ENCODE assay signal across 33 cellular contexts in the genomic region with DNA sequence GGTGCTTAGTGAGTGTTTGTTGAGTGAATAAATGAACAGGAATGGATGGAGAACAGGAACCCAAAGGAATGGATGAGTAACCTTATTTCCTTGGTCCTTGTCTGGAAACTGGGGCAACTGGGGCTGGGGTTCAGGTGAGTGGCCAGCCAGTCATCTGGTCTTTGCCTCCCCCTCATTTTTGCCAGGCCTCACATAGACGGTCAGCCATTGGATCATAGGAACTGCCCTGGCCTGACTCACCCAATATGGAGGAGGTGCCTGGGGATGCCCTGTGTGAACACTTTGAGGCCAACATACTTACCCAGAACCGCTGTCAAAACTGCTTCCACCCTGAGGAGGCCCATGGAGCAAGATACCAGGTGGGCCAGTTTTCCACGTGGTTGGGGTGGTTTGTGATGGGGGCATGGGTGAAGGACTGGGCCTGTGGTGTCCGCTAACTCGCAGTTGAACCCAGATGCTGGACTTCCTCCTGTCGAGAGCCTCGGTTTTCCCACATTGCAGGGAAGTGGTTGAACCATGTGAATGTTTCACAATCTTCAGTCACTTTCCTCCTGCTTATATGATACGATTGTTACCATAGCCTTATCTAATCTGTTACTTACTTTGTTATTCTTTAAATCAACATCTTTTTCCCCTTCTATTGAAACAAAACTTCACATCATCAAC. TPM values are rescaled to one million over a fixed set of nuclear protein-coding genes. Genes with fewer than 3 reads are reported as not detected.
A peak's percentile ranks its signal among the peaks of the same experiment; 100 is the strongest.
DNase-seq lines count a peak whose midpoint lies in the region; ATAC-seq, FAIRE-seq and TF ChIP-seq lines count a peak whose summit lies in the region.
"Had no signal": no experiment of that assay in that cellular context is flagged by ENCODE, and none has a peak within 500 bp of the region (broad histone marks: within the 10 kb centered on the region; RNA-seq: fewer than 3 reads in every experiment).

No MANE protein-coding gene starts in this region.

- FAIRE-seq in K562 (lab: Jason Lieb, UNC), result no peak
- FAIRE-seq: A204.1, GM18507 had no signal

- peak overlapping the region in 8 of 11 experiments; percentile 12 to 53 (median 40); a peak in 12 of 22 replicates for H3K27ac ChIP-seq in BLaER1 treated with 17β-estradiol and CSF1 and Interleukin-3, amounts not matched to agents 10 nM and 100 nM
- no peak overlapping the region for H3K27ac ChIP-seq in K562 (ENCODE audit: extremely low read depth, low read depth, low read length)
- no peak overlapping the region for H3K27ac ChIP-seq in uterus
- H3K27ac ChIP-seq: epithelial cell of prostate, hepatocyte, SJCRH30, tibial artery, VCaP had no signal

- DNase-seq in NB4 (ENCODE audit: low read depth) (peak; percentile 79), K562 (ENCODE audit: extremely low read depth in 1 of 4, low spot score in 3 of 4) (no peak), natural killer cell (no peak), COLO668 (lab: John Stamatoyannopoulos, UW; ENCODE audit: unreplicated experiment) (no peak), NCI-H2029 (lab: John Stamatoyannopoulos, UW) (no peak), uterus (no peak), G401 (ENCODE audit: low spot score) (no peak)
- DNase-seq: activated CD4-positive, alpha-beta T cell treated with anti-CD3 and anti-CD28 coated beads, Interleukin-2, amount 10 ng/mL, durations not matched to agents 24 days and 14 days; activated T-cell treated with anti-CD3 and anti-CD28 coated beads, Interleukin-2, amount 50 U/mL, for 72 hours; aorta; BE2C; Calu3; foreskin melanocyte; KG1; left ventricle myocardium superior; NCI-H1092 treated with DMSO at 0.1 percent for 48 hours; NCI-H2029 treated with DMSO at 0.1 percent for 48 hours; NCI-H345; NCI-H82; SJCRH30; stimulated activated naive CD4-positive, alpha-beta T cell; T-helper 17 cell; tibial artery had no signal

- H3K36me3 ChIP-seq in BLaER1 treated with 17β-estradiol and CSF1 and Interleukin-3, amounts not matched to agents 10 nM and 100 nM, result peaks cover 0 to 56% (median 41%) of the 10 kb centered on the region in 11 experiments; a peak in 15 of 22 replicates
- H3K36me3 ChIP-seq in K562 (ENCODE audit: control insufficient read depth, insufficient read depth, low read length), result no peaks in the 10 kb centered on the region
- no peaks in the 10 kb centered on the region for H3K36me3 ChIP-seq in uterus
- H3K36me3 ChIP-seq: HAP-1, SJCRH30, tibial artery had no signal

- no peaks in the 10 kb centered on the region for H3K9me3 Mint-ChIP-seq in natural killer cell
- H3K9me3 Mint-ChIP-seq: activated CD4-positive, alpha-beta T cell treated with anti-CD3 and anti-CD28 coated beads, Interleukin-2, amount 10 ng/mL, durations not matched to agents 24 days and 14 days; activated naive CD4-positive, alpha-beta T cell treated with anti-CD3 and anti-CD28 coated beads, Interleukin-2, amount 50 U/mL, for 24 hours; activated T-cell treated with anti-CD3 and anti-CD28 coated beads, Interleukin-2, amount 50 U/mL, for 72 hours; central memory CD8-positive, alpha-beta T cell had no signal

- H3K79me2 ChIP-seq in K562 (ENCODE audit: control insufficient read depth, insufficient read depth, low read length), result no peaks in the 10 kb centered on the region
- H3K79me2 ChIP-seq: hepatocyte had no signal

- TF ChIP-seq RAD21 in K562 (CRISPR knock-in tag; conservative IDR thresholded peaks at IDR 0.05 in 1 of 2, IDR thresholded peaks at IDR 0.05 in 1 of 2), result no peak

- H3K4me3 ChIP-seq in BLaER1 treated with 17β-estradiol and CSF1 and Interleukin-3, amounts not matched to agents 10 nM and 100 nM, result no peak overlapping the region
- no peak overlapping the region for H3K4me3 ChIP-seq in NB4 (ENCODE audit: low read depth, low read length)
- no peak overlapping the region for H3K4me3 ChIP-seq in K562
- no peak overlapping the region for H3K4me3 ChIP-seq in uterus
- H3K4me3 ChIP-seq: HAP-1, hepatocyte, SJCRH30, smooth muscle cell, tibial artery had no signal

- peak overlapping the region in 8 of 11 experiments; percentile 29 to 80 (median 67); a peak in 14 of 22 replicates for H3K4me2 ChIP-seq in BLaER1 treated with 17β-estradiol and CSF1 and Interleukin-3, amounts not matched to agents 10 nM and 100 nM
- no peak overlapping the region for H3K4me2 ChIP-seq in K562 (ENCODE audit: insufficient read depth, low read length)
- H3K4me2 ChIP-seq: hepatocyte, smooth muscle cell had no signal

- intact Hi-C loops in K562 (cut with micrococcal nuclease), result no loop called here
- intact Hi-C loops in natural killer cell (cut with micrococcal nuclease), result no loop called here
- intact Hi-C loops in uterus (cut with DNase I; ENCODE audit: low total_unique reads), result no loop called here

- peaks cover 25 to 62% (median 46%) of the 10 kb centered on the region in 10 experiments for H3K4me1 ChIP-seq in BLaER1 treated with 17β-estradiol and CSF1 and Interleukin-3, amounts not matched to agents 10 nM and 100 nM
- peaks cover 2 to 10% of the 10 kb centered on the region in 2 experiments; a peak in 3 of 5 replicates for H3K4me1 ChIP-seq in K562 (replicated peaks in 1 of 2; ENCODE audit: control insufficient read depth in 2 of 2, insufficient read depth in 2 of 2, low read length in 2 of 2)
- peaks cover 0 to 3% of the 10 kb centered on the region in 2 donors for H3K4me1 ChIP-seq in uterus
- H3K4me1 ChIP-seq: SJCRH30 had no signal

- 12% methylated on average over 8 of the region's 8 CpGs for WGBS in K562 (ENCODE audit: insufficient coverage, low coverage, missing lambda C conversion rate)

- H3K27me3 ChIP-seq in BLaER1 treated with 17β-estradiol and CSF1 and Interleukin-3, amounts not matched to agents 10 nM and 100 nM, result no peaks in the 10 kb centered on the region
- H3K27me3 ChIP-seq in K562 (ENCODE audit: control insufficient read depth in 2 of 2, insufficient read depth in 2 of 2, low read length in 2 of 2), result 0 out of 5 replicates have a peak, but pooled peaks cover 0 to 6% of the 10 kb centered on the region in 2 experiments
- no peaks in the 10 kb centered on the region for H3K27me3 ChIP-seq in uterus
- H3K27me3 ChIP-seq: BE2C, hepatocyte, SJCRH30, tibial artery had no signal

- H2AFZ ChIP-seq in K562 (ENCODE audit: low read depth, low read length), result no peak overlapping the region
- H2AFZ ChIP-seq: hepatocyte had no signal

- peak overlapping the region; percentile 52 for H3K4me3 Mint-ChIP-seq in natural killer cell
- H3K4me3 Mint-ChIP-seq: activated CD4-positive, alpha-beta T cell treated with anti-CD3 and anti-CD28 coated beads, Interleukin-2, amount 10 ng/mL, durations not matched to agents 24 days and 14 days; activated naive CD4-positive, alpha-beta T cell treated with anti-CD3 and anti-CD28 coated beads, Interleukin-2, amount 50 U/mL, for 24 hours; activated T-cell treated with anti-CD3 and anti-CD28 coated beads, Interleukin-2, amount 50 U/mL, for 72 hours; central memory CD8-positive, alpha-beta T cell; T-helper 17 cell had no signal

- H4K20me1 ChIP-seq in BLaER1 treated with 17β-estradiol and CSF1 and Interleukin-3, amounts not matched to agents 10 nM and 100 nM, result no peaks in the 10 kb centered on the region
- no peaks in the 10 kb centered on the region for H4K20me1 ChIP-seq in K562 (replicated peaks; ENCODE audit: control insufficient read depth, insufficient read depth, low read length)

- TF ChIP-seq POLR2A in NB4 (IDR thresholded peaks at IDR 0.05; ENCODE audit: extremely low read depth, insufficient read length), result no peak
- TF ChIP-seq POLR2A in K562 (conservative IDR thresholded peaks at IDR 0.05), result no peak
- no peak for TF ChIP-seq POLR2A in uterus (IDR thresholded peaks at IDR 0.05)

- no peak for ATAC-seq in K562
- ATAC-seq in natural killer cell, result no peak
- ATAC-seq: activated T-cell treated with anti-CD3 and anti-CD28 coated beads, Interleukin-2, amount 50 U/mL, for 72 hours; left ventricle myocardium superior; T-helper 17 cell had no signal

- H3K27me3 Mint-ChIP-seq in natural killer cell (ENCODE audit: low read depth in 2 of 2), result no peaks in the 10 kb centered on the region
- H3K27me3 Mint-ChIP-seq: activated CD4-positive, alpha-beta T cell treated with anti-CD3 and anti-CD28 coated beads, Interleukin-2, amount 10 ng/mL, durations not matched to agents 24 days and 14 days; activated naive CD4-positive, alpha-beta T cell treated with anti-CD3 and anti-CD28 coated beads, Interleukin-2, amount 50 U/mL, for 24 hours; central memory CD8-positive, alpha-beta T cell; T-helper 17 cell had no signal

- H3K27ac Mint-ChIP-seq in natural killer cell, result peak overlapping the region; percentile 67 to 76
- H3K27ac Mint-ChIP-seq: activated CD4-positive, alpha-beta T cell treated with anti-CD3 and anti-CD28 coated beads, Interleukin-2, amount 10 ng/mL, durations not matched to agents 24 days and 14 days; activated naive CD4-positive, alpha-beta T cell treated with anti-CD3 and anti-CD28 coated beads, Interleukin-2, amount 50 U/mL, for 24 hours; activated T-cell treated with anti-CD3 and anti-CD28 coated beads, Interleukin-2, amount 50 U/mL, for 72 hours; T-helper 17 cell had no signal

- CTCF ChIA-PET in K562 (lab: Yijun Ruan, JAX; ENCODE audit: low intra/inter-chr PET ratio), result no interaction called here

- in situ Hi-C loops in K562 (cut with MboI) (no loop called here), G401 (cut with HindIII; ENCODE audit: low sequenced_read_pairs) (no loop called here)

- H3K9me3 ChIP-seq in BLaER1 treated with 17β-estradiol and CSF1 and Interleukin-3, amounts not matched to agents 10 nM and 100 nM (replicated peaks in 1 of 11), result peaks cover 0 to 13% (median 0%) of the 10 kb centered on the region in 11 experiments; a peak in 2 of 22 replicates
- no peaks in the 10 kb centered on the region for H3K9me3 ChIP-seq in K562 (replicated peaks; ENCODE audit: control insufficient read depth, insufficient read depth, low read depth, low read length)
- H3K9me3 ChIP-seq in uterus, result no peaks in the 10 kb centered on the region
- H3K9me3 ChIP-seq: BE2C, HAP-1, SJCRH30, tibial artery had no signal

- no peak for TF ChIP-seq EP300 in K562 (IDR thresholded peaks at IDR 0.05; ENCODE audit: low read length)

- POLR2A ChIA-PET in K562 (lab: Yijun Ruan, JAX), result interaction anchor here (0.7 kb wide), 1 partner anchor 15 kb away, joined by 3 read pairs; no protein-coding TSS in a partner anchor

- H3K4me1 Mint-ChIP-seq in natural killer cell, result peaks cover 20% of the 10 kb centered on the region in 2 donors

- no peaks in the 10 kb centered on the region for H3K9me1 ChIP-seq in K562 (ENCODE audit: control insufficient read depth, insufficient read depth, low read length)

- no TSS peak for BruUV-seq in K562 (replicated peaks; lab: Mats Ljungman, UMichigan)

- H3K9ac ChIP-seq in BLaER1 treated with 17β-estradiol and CSF1 and Interleukin-3, amounts not matched to agents 10 nM and 100 nM, result no peak overlapping the region
- H3K9ac ChIP-seq in K562 (ENCODE audit: insufficient read depth in 1 of 2, low read depth in 2 of 2, low read length in 2 of 2), result 0 out of 4 replicates have a peak overlapping the region, but pooled peaks of 1 of the 2 experiments have one; percentile 45

- H3K36me3 Mint-ChIP-seq in natural killer cell, result no peaks in the 10 kb centered on the region

- TF ChIP-seq CTCF in NB4 (IDR thresholded peaks at IDR 0.05; ENCODE audit: low read depth, low read length), result no peak
- TF ChIP-seq CTCF in K562 (IDR thresholded peaks at IDR 0.05 in 2 of 3, conservative IDR thresholded peaks at IDR 0.05 in 1 of 3; ENCODE audit: insufficient read depth in 2 of 3, low read depth in 1 of 3, low read length in 3 of 3), result no peak
- TF ChIP-seq CTCF in natural killer cell (IDR thresholded peaks at IDR 0.05), result no peak
- TF ChIP-seq CTCF in uterus (IDR thresholded peaks at IDR 0.05), result no peak

RNA-seq across cellular contexts. Expression of a gene that starts 4.4 kb away (rescaled TPM):
- 9.1 and 30.1 TPM in 2 replicates for total RNA-seq in K562 (2011; cell fraction: chromatin; rRNA removed; ENCODE audit: low replicate concordance)
- total RNA-seq in K562 (2011; cell fraction: nucleolus; rRNA removed), result 16.3 and 16.6 TPM in 2 replicates
- 9.3 and 13.8 TPM in 2 replicates for total RNA-seq in K562 (2011; cell fraction: nucleoplasm; rRNA removed)
- 9.4 and 11.9 TPM in 2 replicates for total RNA-seq in K562 (2014; rRNA removed)
- 2.9 and 3.3 TPM in 2 replicates for total RNA-seq in K562 (2014; rRNA removed; fragmentation: Illumina TruSeq; extraction: Trizol)
- total RNA-seq in K562 (2015; rRNA removed; fragmentation: Illumina TruSeq; extraction: Trizol), result 4.0 and 4.6 TPM in 2 replicates
- 9.9 and 11.0 TPM in 2 replicates for total RNA-seq in K562 (2021)
- polyA plus RNA-seq in K562 (2011; rRNA removed), result 6.7 and 9.9 TPM in 2 replicates
- polyA plus RNA-seq in K562 (2011; cell fraction: cytosol; rRNA removed), result 6.9 and 10.9 TPM in 2 replicates
- 18.4 and 22.5 TPM in 2 replicates for polyA plus RNA-seq in K562 (2011; cell fraction: nucleus; rRNA removed)
- 6.7 and 16.8 TPM in 2 replicates for polyA plus RNA-seq in K562 (2012)
- 5.5 and 6.6 TPM in 2 replicates for polyA plus RNA-seq in K562 (2014; fragmentation: Illumina TruSeq; extraction: Trizol)
- under 1 TPM; 0.24 TPM for polyA plus RNA-seq in K562 (2014; fragmentation: Nextera tagmentation; extraction: Ambion mirVana)
- 13.2 and 13.8 TPM in 2 replicates for polyA plus RNA-seq in K562 (2014; rRNA removed)
- polyA minus RNA-seq in K562 (2011; rRNA and poly(A)+ RNA removed), result 7.9 and 10.8 TPM in 2 replicates
- polyA minus RNA-seq in K562 (2011; cell fraction: cytosol; rRNA and poly(A)+ RNA removed), result 3.1 and 3.9 TPM in 2 replicates
- polyA minus RNA-seq in K562 (2011; cell fraction: nucleus; rRNA and poly(A)+ RNA removed), result 5.8 and 8.2 TPM in 2 replicates
- 10 to 100 TPM; 25.1 to 38.5 (median 25.8) TPM for total RNA-seq in natural killer cell
- 100 to 1,000 TPM in 3 of 4 donors, 10 to 100 TPM in 1; 56.2 to 177 (median 127) TPM for total RNA-seq in uterus
- total RNA-seq in G401 (2014; rRNA removed; shearing (Covaris generic)), result 80.9 and 98.8 TPM in 2 replicates

RNA-seq across cellular contexts. Expression of a gene that starts 15.1 kb away (rescaled TPM):
- 24.1 and 61.4 TPM in 2 replicates for total RNA-seq in K562 (2011; cell fraction: chromatin; rRNA removed; ENCODE audit: low replicate concordance)
- 43.3 and 44.0 TPM in 2 replicates for total RNA-seq in K562 (2011; cell fraction: nucleolus; rRNA removed)
- total RNA-seq in K562 (2011; cell fraction: nucleoplasm; rRNA removed), result 30.8 and 31.2 TPM in 2 replicates
- 40.9 and 42.2 TPM in 2 replicates for total RNA-seq in K562 (2014; rRNA removed)
- 8.4 and 13.9 TPM in 2 replicates for total RNA-seq in K562 (2014; rRNA removed; fragmentation: Illumina TruSeq; extraction: Trizol)
- 29.1 and 33.7 TPM in 2 replicates for total RNA-seq in K562 (2015; rRNA removed; fragmentation: Illumina TruSeq; extraction: Trizol)
- total RNA-seq in K562 (2021), result 26.8 and 28.5 TPM in 2 replicates
- polyA plus RNA-seq in K562 (2011; rRNA removed), result 17.2 and 19.8 TPM in 2 replicates
- 19.6 and 24.7 TPM in 2 replicates for polyA plus RNA-seq in K562 (2011; cell fraction: cytosol; rRNA removed)
- polyA plus RNA-seq in K562 (2011; cell fraction: nucleus; rRNA removed), result 38.3 and 48.3 TPM in 2 replicates
- polyA plus RNA-seq in K562 (2012), result 25.1 and 27.1 TPM in 2 replicates
- polyA plus RNA-seq in K562 (2014; fragmentation: Illumina TruSeq; extraction: Trizol), result 33.6 and 34.3 TPM in 2 replicates
- 10 to 100 TPM in 1 of 2 experiments, 1 to 10 TPM in 1; 2.8 to 10.5 TPM for polyA plus RNA-seq in K562 (2014; fragmentation: Nextera tagmentation; extraction: Ambion mirVana)
- 40.8 and 41.4 TPM in 2 replicates for polyA plus RNA-seq in K562 (2014; rRNA removed)
- polyA minus RNA-seq in K562 (2011; rRNA and poly(A)+ RNA removed), result 7.3 and 8.8 TPM in 2 replicates
- polyA minus RNA-seq in K562 (2011; cell fraction: cytosol; rRNA and poly(A)+ RNA removed), result 8.7 and 12.7 TPM in 2 replicates
- polyA minus RNA-seq in K562 (2011; cell fraction: nucleus; rRNA and poly(A)+ RNA removed), result 7.2 and 10.0 TPM in 2 replicates
- 10 to 100 TPM; 28.0 to 45.1 (median 39.0) TPM for total RNA-seq in natural killer cell
- total RNA-seq in uterus, result 10 to 100 TPM; 11.8 to 74.3 (median 20.9) TPM
- 30.2 and 44.8 TPM in 2 replicates for total RNA-seq in G401 (2014; rRNA removed; shearing (Covaris generic))

RNA-seq across cellular contexts. Expression of a gene that starts 25.8 kb away (rescaled TPM):
- 14.2 and 41.4 TPM in 2 replicates for total RNA-seq in K562 (2011; cell fraction: chromatin; rRNA removed; ENCODE audit: low replicate concordance)
- 152 and 183 TPM in 2 replicates for total RNA-seq in K562 (2011; cell fraction: nucleolus; rRNA removed)
- total RNA-seq in K562 (2011; cell fraction: nucleoplasm; rRNA removed), result 99.6 and 131 TPM in 2 replicates
- total RNA-seq in K562 (2014; rRNA removed), result 373 and 487 TPM in 2 replicates
- total RNA-seq in K562 (2014; rRNA removed; fragmentation: Illumina TruSeq; extraction: Trizol), result 94.3 and 160 TPM in 2 replicates
- 455 and 466 TPM in 2 replicates for total RNA-seq in K562 (2015; rRNA removed; fragmentation: Illumina TruSeq; extraction: Trizol)
- 330 and 373 TPM in 2 replicates for total RNA-seq in K562 (2021)
- polyA plus RNA-seq in K562 (2011; rRNA removed), result 800 and 995 TPM in 2 replicates
- polyA plus RNA-seq in K562 (2011; cell fraction: cytosol; rRNA removed), result 1,618 and 2,500 TPM in 2 replicates
- 492 and 635 TPM in 2 replicates for polyA plus RNA-seq in K562 (2011; cell fraction: nucleus; rRNA removed)
- 1,292 and 1,616 TPM in 2 replicates for polyA plus RNA-seq in K562 (2012)
- polyA plus RNA-seq in K562 (2014; fragmentation: Illumina TruSeq; extraction: Trizol), result 189 and 298 TPM in 2 replicates
- polyA plus RNA-seq in K562 (2014; fragmentation: Nextera tagmentation; extraction: Ambion mirVana), result 100 to 1,000 TPM; 240 to 301 TPM
- 474 and 680 TPM in 2 replicates for polyA plus RNA-seq in K562 (2014; rRNA removed)
- polyA minus RNA-seq in K562 (2011; rRNA and poly(A)+ RNA removed), result 187 and 354 TPM in 2 replicates
- polyA minus RNA-seq in K562 (2011; cell fraction: cytosol; rRNA and poly(A)+ RNA removed), result 194 and 200 TPM in 2 replicates
- 64.1 and 86.9 TPM in 2 replicates for polyA minus RNA-seq in K562 (2011; cell fraction: nucleus; rRNA and poly(A)+ RNA removed)
- total RNA-seq in natural killer cell, result 100 to 1,000 TPM; 195 to 218 (median 214) TPM
- 1,000 to 10,000 TPM; 1,421 to 3,100 (median 2,146) TPM for total RNA-seq in uterus
- total RNA-seq in G401 (2014; rRNA removed; shearing (Covaris generic)), result 435 and 601 TPM in 2 replicates

RNA-seq across cellular contexts. Expression of a gene that starts 42.7 kb away (rescaled TPM):
- total RNA-seq in K562 (2011; cell fraction: chromatin; rRNA removed; ENCODE audit: low replicate concordance), result 8.1 and 23.1 TPM in 2 replicates
- total RNA-seq in K562 (2011; cell fraction: nucleolus; rRNA removed), result 20.8 and 21.3 TPM in 2 replicates
- total RNA-seq in K562 (2011; cell fraction: nucleoplasm; rRNA removed), result 19.4 and 21.3 TPM in 2 replicates
- total RNA-seq in K562 (2014; rRNA removed), result 38.8 and 55.8 TPM in 2 replicates
- total RNA-seq in K562 (2014; rRNA removed; fragmentation: Illumina TruSeq; extraction: Trizol), result 27.6 and 29.0 TPM in 2 replicates
- total RNA-seq in K562 (2015; rRNA removed; fragmentation: Illumina TruSeq; extraction: Trizol), result 30.9 and 32.5 TPM in 2 replicates
- 47.5 and 50.0 TPM in 2 replicates for total RNA-seq in K562 (2021)
- 42.8 and 51.4 TPM in 2 replicates for polyA plus RNA-seq in K562 (2011; rRNA removed)
- polyA plus RNA-seq in K562 (2011; cell fraction: cytosol; rRNA removed), result 73.7 and 106 TPM in 2 replicates
- polyA plus RNA-seq in K562 (2011; cell fraction: nucleus; rRNA removed), result 34.8 and 35.2 TPM in 2 replicates
- polyA plus RNA-seq in K562 (2012), result 25.7 and 42.5 TPM in 2 replicates
- 54.2 and 62.3 TPM in 2 replicates for polyA plus RNA-seq in K562 (2014; fragmentation: Illumina TruSeq; extraction: Trizol)
- polyA plus RNA-seq in K562 (2014; fragmentation: Nextera tagmentation; extraction: Ambion mirVana), result 10 to 100 TPM in 1 of 2 experiments, 1 to 10 TPM in 1; 7.9 to 11.8 TPM
- polyA plus RNA-seq in K562 (2014; rRNA removed), result 45.7 and 47.8 TPM in 2 replicates
- polyA minus RNA-seq in K562 (2011; rRNA and poly(A)+ RNA removed), result 21.5 and 27.1 TPM in 2 replicates
- 30.1 and 30.4 TPM in 2 replicates for polyA minus RNA-seq in K562 (2011; cell fraction: cytosol; rRNA and poly(A)+ RNA removed)
- polyA minus RNA-seq in K562 (2011; cell fraction: nucleus; rRNA and poly(A)+ RNA removed), result 8.6 and 12.3 TPM in 2 replicates
- 10 to 100 TPM in 2 of 3 donors, 1 to 10 TPM in 1; 8.3 to 14.2 (median 13.4) TPM for total RNA-seq in natural killer cell
- total RNA-seq in uterus, result 10 to 100 TPM in 1 of 4 donors, 1 to 10 TPM in 2, under 1 TPM in 1; 0.88 to 10.7 (median 3.7) TPM
- 49.0 and 62.3 TPM in 2 replicates for total RNA-seq in G401 (2014; rRNA removed; shearing (Covaris generic))

Comparison
In these comparisons a context has a peak if more than half of its experiments do, and no peak if none do; other contexts are left out.
1. H3K27ac ChIP-seq: peak in BLaER1 treated with 17β-estradiol and CSF1 and Interleukin-3, amounts not matched to agents 10 nM and 100 nM (8 of 11); none in K562 (single experiment) and uterus (0 of 2).